Comparison of ENCODE assay signal across 22 cellular contexts in the genomic region with DNA sequence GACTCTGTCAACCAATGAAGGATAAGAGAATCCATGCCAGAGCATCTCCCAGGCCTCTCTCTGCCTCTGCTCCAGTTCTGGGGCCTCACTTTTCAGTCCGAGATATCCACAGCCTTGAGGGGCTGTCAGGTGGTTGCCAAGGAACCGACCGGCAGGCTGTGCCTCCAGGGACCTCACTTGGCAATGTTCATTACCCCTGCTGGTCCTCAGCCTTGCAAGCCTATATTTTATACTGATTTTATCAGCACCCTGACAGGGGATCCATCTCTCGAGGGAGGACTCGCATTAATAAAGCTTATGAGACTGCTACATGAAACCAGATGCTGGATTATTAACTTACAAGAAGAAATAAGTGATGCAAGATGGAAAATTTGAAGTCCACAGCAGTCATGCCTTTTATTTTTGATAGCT. TPM values are rescaled to one million over a fixed set of nuclear protein-coding genes. Genes with fewer than 3 reads are reported as not detected.
"Had no signal": no experiment of that assay in that cellular context is flagged by ENCODE, and none has a peak within 500 bp of the region (broad histone marks: within the 10 kb centered on the region; RNA-seq: fewer than 3 reads in every experiment).

No MANE protein-coding gene starts in this region.

- H3K4me3 ChIP-seq: body of pancreas, left lung, mucosa of descending colon, psoas muscle, tibial nerve had no signal

- H3K4me1 ChIP-seq: left lung, psoas muscle, tibial nerve had no signal

- DNase-seq: activated CD4-positive, alpha-beta memory T cell treated with anti-CD3 and anti-CD28 coated beads for 36 hours; activated naive CD4-positive, alpha-beta T cell; activated naive CD8-positive, alpha-beta T cell treated with anti-CD3 and anti-CD28 coated beads, Interleukin-2, amount 10 ng/mL, durations not matched to agents 7 days and 5 days; activated T-cell treated with anti-CD3 and anti-CD28 coated beads, Interleukin-2, amount 50 U/mL, for 1 hour; amygdala; body of pancreas; kidney; left lung; mammary epithelial cell; mucosa of descending colon; naive B cell; psoas muscle; right cardiac atrium; stimulated activated CD4-positive, alpha-beta T cell treated with anti-CD3 and anti-CD28 coated beads, Interleukin-2, amount 100 ng/mL, for 24 hours; stimulated activated naive CD8-positive, alpha-beta T cell treated with anti-CD3 and anti-CD28 coated beads, Interleukin-15, Interleukin-2, amounts not matched to agents 100 U/mL and 50 U/mL, for 24 hours had no signal

- H3K9me3 ChIP-seq: body of pancreas, left lung, mucosa of descending colon, psoas muscle, tibial nerve had no signal

- H3K36me3 ChIP-seq: left lung, tibial nerve had no signal

- H3K27me3 ChIP-seq: body of pancreas had no signal

- ATAC-seq: activated T-helper 17 cell treated with anti-CD3 and anti-CD28 coated beads, Interleukin-2, amount 50 U/mL, for 72 hours; body of pancreas; left lung; mucosa of descending colon; psoas muscle; right cardiac atrium; stimulated activated naive CD8-positive, alpha-beta T cell treated with anti-CD3 and anti-CD28 coated beads, Interleukin-15, Interleukin-2, amounts not matched to agents 100 U/mL and 50 U/mL, for 24 hours had no signal

- H3K27ac ChIP-seq: body of pancreas, epithelial cell of prostate, left lung, psoas muscle, tibial nerve had no signal

RNA-seq across cellular contexts. Expression of a gene that starts 39.9 kb away (rescaled TPM):
- total RNA-seq: activated CD4-positive, alpha-beta memory T cell treated with anti-CD3 and anti-CD28 coated beads for 36 hours; activated naive CD8-positive, alpha-beta T cell treated with anti-CD3 and anti-CD28 coated beads, Interleukin-2, amount 10 ng/mL, durations not matched to agents 7 days and 5 days; activated T-helper 17 cell treated with anti-CD3 and anti-CD28 coated beads, Interleukin-2, amount 50 U/mL, for 72 hours; cardiac septum; dermis microvascular lymphatic vessel endothelial cell; kidney; mammary epithelial cell; osteocyte; right cardiac atrium; skeletal muscle tissue had no signal
- polyA plus RNA-seq: mammary epithelial cell, right cardiac atrium had no signal
